In the genomic region with DNA sequence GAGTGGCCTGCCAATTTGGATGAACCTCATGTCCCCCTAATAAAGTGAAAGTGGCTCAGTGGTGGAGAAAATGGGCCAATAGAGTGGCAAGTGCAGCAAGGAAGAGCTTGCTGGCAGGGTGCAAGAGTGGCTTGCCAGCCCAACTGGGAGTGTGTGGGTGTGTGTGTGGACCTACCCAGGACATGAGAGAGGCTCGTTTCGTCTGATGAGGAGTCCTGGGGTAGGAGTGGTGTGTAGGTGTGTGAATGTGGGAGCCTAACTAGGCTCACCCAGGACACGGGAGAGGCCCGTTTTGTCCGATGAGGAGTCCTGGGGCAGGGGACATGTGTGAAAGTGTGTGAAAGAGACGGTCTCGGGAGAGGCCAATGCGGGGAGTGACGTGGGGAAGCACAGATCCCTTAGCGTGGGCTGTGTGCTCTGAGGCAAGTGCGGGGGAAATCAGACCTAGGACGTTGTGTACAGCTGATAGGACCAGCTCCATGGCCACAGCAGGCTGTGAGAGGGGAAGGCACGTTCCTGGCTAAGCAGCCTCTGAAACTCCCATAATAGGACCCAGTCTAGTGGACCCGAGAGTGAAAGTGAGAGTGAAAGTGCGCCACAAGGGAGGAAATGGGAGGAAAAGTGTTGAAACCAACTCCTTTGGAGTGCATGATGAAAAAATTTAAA, we compare ENCODE assay signal across 9 cellular contexts. TPM values are rescaled to one million over a fixed set of nuclear protein-coding genes. Genes with fewer than 3 reads are reported as not detected.
DNase-seq lines count a peak whose midpoint lies in the region; ATAC-seq and TF ChIP-seq lines count a peak whose summit lies in the region.
"Had no signal": no experiment of that assay in that cellular context is flagged by ENCODE, and none has a peak within 500 bp of the region (broad histone marks: within the 10 kb centered on the region; RNA-seq: fewer than 3 reads in every experiment).

No MANE protein-coding gene starts in this region.

- peak; percentile 7 for DNase-seq in activated effector memory CD4-positive, alpha-beta T cell treated with Interleukin-2 at 50 U/mL for 16 hours
- DNase-seq in activated effector memory CD4-positive, alpha-beta T cell treated with anti-CD3 and anti-CD28 coated beads, Interleukin-2, amount 50 U/mL, for 16 hours, result no peak
- no peak for DNase-seq in ascending aorta (ENCODE audit: low spot score in 2 of 2)
- no peak for DNase-seq in right lobe of liver
- no peak for DNase-seq in type B pancreatic cell (ENCODE audit: extremely low spot score, unreplicated experiment)
- no peak for DNase-seq in NCI-H1436 (lab: John Stamatoyannopoulos, UW)

- intact Hi-C loops in ascending aorta (cut with DNase I), result no loop called here
- intact Hi-C loops in right lobe of liver (cut with DNase I), result no loop called here

- no peaks in the 10 kb centered on the region for H3K36me3 Mint-ChIP-seq in type B pancreatic cell

- no peaks in the 10 kb centered on the region for H3K9me3 Mint-ChIP-seq in type B pancreatic cell

- 29% methylated on average over 7 of the region's 15 CpGs for WGBS in right lobe of liver (ENCODE audit: insufficient coverage, low coverage, low lambda C conversion rate, missing lambda C conversion rate)

- no peaks in the 10 kb centered on the region for H3K9me3 ChIP-seq in ascending aorta
- H3K9me3 ChIP-seq in right lobe of liver, result no peaks in the 10 kb centered on the region

- peak overlapping the region; percentile 68 for H3K4me3 Mint-ChIP-seq in type B pancreatic cell

- ATAC-seq in right lobe of liver (peak; percentile 59 to 80 (median 70)), GM19395 (IDR thresholded peaks at IDR 0.05; ENCODE audit: unreplicated experiment) (no peak), HG03457 (IDR thresholded peaks at IDR 0.05; ENCODE audit: unreplicated experiment) (no peak)

- no peaks in the 10 kb centered on the region for H3K27me3 Mint-ChIP-seq in type B pancreatic cell

- H3K4me1 Mint-ChIP-seq in type B pancreatic cell (ENCODE audit: unreplicated experiment), result peaks cover 8% of the 10 kb centered on the region

- no peaks in the 10 kb centered on the region for H3K27me3 ChIP-seq in ascending aorta
- no peaks in the 10 kb centered on the region for H3K27me3 ChIP-seq in right lobe of liver

- H3K4me1 ChIP-seq in ascending aorta, result no peaks in the 10 kb centered on the region
- no peaks in the 10 kb centered on the region for H3K4me1 ChIP-seq in right lobe of liver

- TF ChIP-seq CTCF in ascending aorta (IDR thresholded peaks at IDR 0.05), result no peak
- TF ChIP-seq CTCF in right lobe of liver (IDR thresholded peaks at IDR 0.05), result no peak
- no peak for TF ChIP-seq CTCF in type B pancreatic cell (conservative IDR thresholded peaks at IDR 0.05)

- peak overlapping the region; percentile 41 to 59 for H3K4me3 ChIP-seq in ascending aorta
- H3K4me3 ChIP-seq in right lobe of liver, result peak overlapping the region; percentile 16 to 29 (median 23)
- H3K4me3 ChIP-seq: SK-N-MC had no signal

- TF ChIP-seq POLR2A in right lobe of liver (IDR thresholded peaks at IDR 0.05), result no peak

- no peaks in the 10 kb centered on the region for H3K36me3 ChIP-seq in ascending aorta
- H3K36me3 ChIP-seq in right lobe of liver, result no peaks in the 10 kb centered on the region

- peak overlapping the region; percentile 91 for H3K27ac Mint-ChIP-seq in type B pancreatic cell

- H3K27ac ChIP-seq in ascending aorta (peak overlapping the region; percentile 58 to 62), right lobe of liver (peak overlapping the region; percentile 27 to 43 (median 42))
- H3K27ac ChIP-seq: SK-N-MC had no signal

RNA-seq across cellular contexts. Expression of a gene that starts 5.3 kb away (rescaled TPM):
- total RNA-seq in ascending aorta (not detected), right lobe of liver (not detected), type B pancreatic cell (ENCODE audit: low replicate concordance) (not detected in 2 replicates)

RNA-seq across cellular contexts. Expression of a gene that starts 13.1 kb away (rescaled TPM):
- total RNA-seq in ascending aorta (not detected), right lobe of liver (not detected), type B pancreatic cell (ENCODE audit: low replicate concordance) (not detected in 2 replicates)

RNA-seq across cellular contexts. Expression of a gene that starts 22.6 kb away (rescaled TPM):
- total RNA-seq in ascending aorta (not detected), right lobe of liver (not detected), type B pancreatic cell (ENCODE audit: low replicate concordance) (not detected in 2 replicates)

RNA-seq across cellular contexts. Expression of a gene that starts 39.1 kb away (rescaled TPM):
- total RNA-seq in ascending aorta (14.8 TPM), right lobe of liver (1 to 10 TPM; 1.6 to 4.0 (median 2.2) TPM), type B pancreatic cell (ENCODE audit: low replicate concordance) (5.7 and 8.0 TPM in 2 replicates)

RNA-seq across cellular contexts. Expression of a gene that starts 44.2 kb away (rescaled TPM):
- total RNA-seq in ascending aorta (not detected), right lobe of liver (1 to 10 TPM in 1 of 6 experiments, under 1 TPM in 5; 0.18 to 1.2 (median 0.32) TPM), type B pancreatic cell (ENCODE audit: low replicate concordance) (0.24 and 0.58 TPM in 2 replicates)

Comparison
In these comparisons a context has a peak if more than half of its experiments do, and no peak if none do; other contexts are left out.
1. ATAC-seq: peak in right lobe of liver (4 of 4); none in GM19395 (single experiment) and HG03457 (single experiment).